19 cellular contexts compared by ENCODE assay signal in the genomic region with DNA sequence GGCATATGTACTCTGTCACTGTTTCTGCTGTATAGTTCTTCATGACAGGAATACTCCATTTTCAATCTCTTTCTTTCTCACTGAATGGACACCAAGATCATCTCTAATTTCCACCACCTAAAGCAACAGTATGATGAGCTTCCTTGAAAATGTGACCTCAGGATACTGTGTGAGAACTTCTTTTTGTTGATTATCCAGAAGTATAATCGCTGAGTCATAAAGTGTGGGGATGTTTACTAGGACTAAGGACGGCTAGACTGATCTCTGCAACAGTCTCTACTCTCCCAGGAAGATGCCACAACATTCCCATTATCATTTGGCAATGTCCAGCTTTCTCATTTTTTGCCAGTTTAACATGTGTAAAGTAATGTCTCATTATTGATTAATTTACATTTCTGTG.
DNase-seq lines count a peak whose midpoint lies in the region; ATAC-seq and TF ChIP-seq lines count a peak whose summit lies in the region.
"Had no signal": no experiment of that assay in that cellular context is flagged by ENCODE, and none has a peak within 500 bp of the region (broad histone marks: within the 10 kb centered on the region; RNA-seq: fewer than 3 reads in every experiment).

No MANE protein-coding gene starts in this region.

- CTCF ChIA-PET in AG04449 (lab: Yijun Ruan, JAX), result no interaction called here

- H3K27ac Mint-ChIP-seq in activated T-cell treated with anti-CD3 and anti-CD28 coated beads, Interleukin-2, amount 50 U/mL, for 24 hours, result no peak overlapping the region
- H3K27ac Mint-ChIP-seq: activated CD8-positive, alpha-beta memory T cell treated with anti-CD3 and anti-CD28 coated beads, Interleukin-2, amount 10 ng/mL, durations not matched to agents 7 days and 5 days; CD8-positive, alpha-beta memory T cell had no signal

- H3K9me3 Mint-ChIP-seq in activated T-cell treated with anti-CD3 and anti-CD28 coated beads, Interleukin-2, amount 50 U/mL, for 24 hours, result no peaks in the 10 kb centered on the region

- DNase-seq in AG04449 (ENCODE audit: low read depth, low spot score), result peak; percentile 29
- peak; percentile 41 for DNase-seq in HT1080 (ENCODE audit: low read depth)
- DNase-seq in brain pericyte (ENCODE audit: low read depth, low spot score), result peak; percentile 39
- no peak for DNase-seq in foreskin keratinocyte
- DNase-seq in activated T-cell treated with anti-CD3 and anti-CD28 coated beads, Interleukin-2, amount 50 U/mL, for 24 hours, result no peak
- no peak for DNase-seq in activated CD4-positive, alpha-beta T cell treated with anti-CD3 and anti-CD28 coated beads, Interleukin-2, amount 50 U/mL, for 48 hours
- no peak for DNase-seq in left lobe of liver (ENCODE audit: low spot score)
- DNase-seq: activated CD4-positive, CD25-positive, alpha-beta regulatory T cell treated with anti-CD3 and anti-CD28 coated beads, Interleukin-2, amount 50 U/mL, for 72 hours; activated CD8-positive, alpha-beta memory T cell treated with anti-CD3 and anti-CD28 coated beads, Interleukin-2, amount 10 ng/mL, durations not matched to agents 7 days and 5 days; CD8-positive, alpha-beta memory T cell; left ventricle myocardium inferior; NCI-H1436; NCI-H69; nucleus accumbens; SJCRH30; stimulated activated CD4-positive, alpha-beta T cell treated with anti-CD3 and anti-CD28 coated beads, Interleukin-1b, Interleukin-23, amount 100 ng/mL, for 48 hours; stomach had no signal

- no peak for TF ChIP-seq CTCF in AG04449 (IDR thresholded peaks at IDR 0.05; ENCODE audit: insufficient read depth, low read length, missing control alignments)
- TF ChIP-seq CTCF in foreskin keratinocyte (conservative IDR thresholded peaks at IDR 0.05), result no peak

- no peaks in the 10 kb centered on the region for H3K36me3 Mint-ChIP-seq in activated T-cell treated with anti-CD3 and anti-CD28 coated beads, Interleukin-2, amount 50 U/mL, for 24 hours (ENCODE audit: low read depth)
- H3K36me3 Mint-ChIP-seq: activated CD8-positive, alpha-beta memory T cell treated with anti-CD3 and anti-CD28 coated beads, Interleukin-2, amount 10 ng/mL, durations not matched to agents 7 days and 5 days; CD8-positive, alpha-beta memory T cell had no signal

- no peaks in the 10 kb centered on the region for H3K4me1 Mint-ChIP-seq in activated T-cell treated with anti-CD3 and anti-CD28 coated beads, Interleukin-2, amount 50 U/mL, for 24 hours (ENCODE audit: low read depth)
- H3K4me1 Mint-ChIP-seq: activated CD8-positive, alpha-beta memory T cell treated with anti-CD3 and anti-CD28 coated beads, Interleukin-2, amount 10 ng/mL, durations not matched to agents 7 days and 5 days; CD8-positive, alpha-beta memory T cell had no signal

- H3K4me3 Mint-ChIP-seq in activated T-cell treated with anti-CD3 and anti-CD28 coated beads, Interleukin-2, amount 50 U/mL, for 24 hours, result no peak overlapping the region
- H3K4me3 Mint-ChIP-seq: activated CD8-positive, alpha-beta memory T cell treated with anti-CD3 and anti-CD28 coated beads, Interleukin-2, amount 10 ng/mL, durations not matched to agents 7 days and 5 days; CD8-positive, alpha-beta memory T cell had no signal

- no peak overlapping the region for H3K4me3 ChIP-seq in AG04449 (ENCODE audit: low read depth, low read length)
- H3K4me3 ChIP-seq: HAP-1, left ventricle myocardium inferior, SJCRH30, stomach had no signal

- peak; percentile 44 for ATAC-seq in foreskin keratinocyte
- ATAC-seq in GM21737 (IDR thresholded peaks at IDR 0.05; ENCODE audit: unreplicated experiment), result no peak
- no peak for ATAC-seq in left lobe of liver
- ATAC-seq: activated CD8-positive, alpha-beta memory T cell treated with anti-CD3 and anti-CD28 coated beads, Interleukin-2, amount 10 ng/mL, durations not matched to agents 7 days and 5 days had no signal

- H3K4me1 ChIP-seq in foreskin keratinocyte, result peaks cover 5% of the 10 kb centered on the region
- H3K4me1 ChIP-seq: HAP-1, left ventricle myocardium inferior had no signal

- POLR2A ChIA-PET in AG04449 (lab: Yijun Ruan, JAX), result no interaction called here

- H3K27me3 Mint-ChIP-seq in activated T-cell treated with anti-CD3 and anti-CD28 coated beads, Interleukin-2, amount 50 U/mL, for 24 hours, result no peaks in the 10 kb centered on the region
- H3K27me3 Mint-ChIP-seq: activated CD8-positive, alpha-beta memory T cell treated with anti-CD3 and anti-CD28 coated beads, Interleukin-2, amount 10 ng/mL, durations not matched to agents 7 days and 5 days; CD8-positive, alpha-beta memory T cell had no signal

- H3K27ac ChIP-seq in foreskin keratinocyte, result no peak overlapping the region
- H3K27ac ChIP-seq: left ventricle myocardium inferior, SJCRH30, stomach had no signal

- no peaks in the 10 kb centered on the region for H3K27me3 ChIP-seq in foreskin keratinocyte
- H3K27me3 ChIP-seq: SJCRH30, stomach had no signal

Comparison
In these comparisons a context has a peak if more than half of its experiments do, and no peak if none do; other contexts are left out.
1. DNase-seq: peak in AG04449 (single experiment), HT1080 (single experiment) and brain pericyte (single experiment); none in foreskin keratinocyte (0 of 2), activated T-cell treated with anti-CD3 and anti-CD28 coated beads, Interleukin-2, amount 50 U/mL, for 24 hours (single experiment), activated CD4-positive, alpha-beta T cell treated with anti-CD3 and anti-CD28 coated beads, Interleukin-2, amount 50 U/mL, for 48 hours (0 of 2) and left lobe of liver (single experiment).